In genomic region chr14:93115920-93116675, GRCh38 we compare ENCODE assay signal across 8 cellular contexts. TPM values are rescaled to one million over a fixed set of nuclear protein-coding genes. Genes with fewer than 3 reads are reported as not detected.
DNase-seq lines count a peak whose midpoint lies in the region; ATAC-seq and TF ChIP-seq lines count a peak whose summit lies in the region.

ITPK1 (minus strand) TSS chr14:93115925; CDS start chr14:93115163, 762 bp downstream.

- H3K27ac Mint-ChIP-seq in endothelial cell (ENCODE audit: unreplicated experiment) = no peak within 1 kb of the TSS

- H3K27me3 Mint-ChIP-seq in endothelial cell (ENCODE audit: unreplicated experiment) = peaks cover 17% of the 10 kb centered on the region

- H3K9me3 Mint-ChIP-seq in endothelial cell (ENCODE audit: unreplicated experiment) = no peaks in the 10 kb centered on the region

- H3K4me1 Mint-ChIP-seq in endothelial cell (ENCODE audit: unreplicated experiment) = peaks cover 11% of the 10 kb centered on the region

- peak; percentile 31 for TF ChIP-seq CTCF in endothelial cell (IDR thresholded peaks at IDR 0.05; ENCODE audit: unreplicated experiment)

- H3K4me3 Mint-ChIP-seq in endothelial cell (ENCODE audit: unreplicated experiment) = peak within 1 kb of the TSS; percentile 84

- DNase-seq in NCI-H524 (lab: John Stamatoyannopoulos, UW) (peak; percentile 42 to 79), NCI-H524 treated with DMSO at 0.1 percent for 48 hours (lab: John Stamatoyannopoulos, UW) (no peak), NCI-H128 (lab: John Stamatoyannopoulos, UW; ENCODE audit: unreplicated experiment) (peak; percentile 51), endothelial cell (ENCODE audit: low spot score) (peak; percentile 29), middle frontal gyrus (ENCODE audit: extremely low spot score, low spot score) (peak; percentile 37)
- peak; percentile 87 for DNase-seq in activated CD8-positive, alpha-beta memory T cell treated with anti-CD3 and anti-CD28 coated beads for 24 hours
- DNase-seq in stimulated activated CD8-positive, alpha-beta memory T cell treated with anti-CD3 and anti-CD28 coated beads, Interleukin-4, amount 100 ng/mL, for 48 hours = peak; percentile 72

- peak; percentile 46 for ATAC-seq in HG02623 (IDR thresholded peaks at IDR 0.05; ENCODE audit: unreplicated experiment)

- no peaks in the 10 kb centered on the region for H3K36me3 Mint-ChIP-seq in endothelial cell (ENCODE audit: low read depth, unreplicated experiment)

RNA-seq across cellular contexts. Expression of gene ITPK1, which starts in this region (rescaled TPM):
- 39.2 TPM for total RNA-seq in endothelial cell (ENCODE audit: unreplicated experiment)
